14 cellular contexts compared by ENCODE assay signal in the genomic region with DNA sequence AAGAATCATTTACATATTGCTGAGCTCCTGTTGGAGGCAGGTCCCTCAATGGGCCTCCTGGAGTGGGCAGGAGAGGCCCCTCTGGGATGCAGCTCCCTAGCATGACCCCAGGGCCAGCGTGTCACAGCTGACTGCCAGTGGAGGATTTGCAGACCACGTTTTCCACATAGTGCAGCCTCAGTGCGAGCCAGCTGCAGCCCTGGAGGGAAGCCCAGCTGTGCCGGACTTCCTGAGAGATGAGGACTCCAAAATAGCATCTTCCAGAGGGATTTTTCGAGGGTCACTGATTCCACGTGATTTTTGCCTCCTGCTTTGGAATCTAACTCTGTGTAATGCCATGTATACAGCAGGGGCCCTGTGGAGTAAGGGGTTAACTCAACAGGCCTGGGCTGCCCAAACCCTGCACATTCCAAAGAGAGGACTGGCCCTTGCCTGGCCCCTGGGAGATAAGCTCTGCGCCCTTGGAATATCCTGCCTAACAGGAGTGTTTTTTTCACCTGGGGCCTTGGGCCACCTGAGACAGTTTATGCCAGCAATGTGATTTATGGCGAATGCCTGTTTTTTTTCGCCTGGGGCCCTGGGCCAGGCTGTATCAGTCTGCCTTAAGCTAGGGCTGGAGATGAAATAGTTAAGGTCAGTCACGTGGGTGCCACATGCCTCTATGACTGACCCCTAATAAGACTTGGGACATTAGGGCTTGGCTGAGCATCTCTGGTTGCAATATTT. TPM values are rescaled to one million over a fixed set of nuclear protein-coding genes. Genes with fewer than 3 reads are reported as not detected.
A peak's percentile ranks its signal among the peaks of the same experiment; 100 is the strongest.
DNase-seq lines count a peak whose midpoint lies in the region; ATAC-seq and TF ChIP-seq lines count a peak whose summit lies in the region.
"Had no signal": no experiment of that assay in that cellular context is flagged by ENCODE, and none has a peak within 500 bp of the region (broad histone marks: within the 10 kb centered on the region; RNA-seq: fewer than 3 reads in every experiment).

No MANE protein-coding gene starts in this region.

- CTCF ChIA-PET in naive thymus-derived CD4-positive, alpha-beta T cell (lab: Charles Lee): no interaction called here

- POLR2A ChIA-PET in naive thymus-derived CD4-positive, alpha-beta T cell (lab: Charles Lee): interaction anchor here (0.6 kb wide), 1 partner anchor 780 kb away, joined by 3 read pairs; no protein-coding TSS in a partner anchor

- TF ChIP-seq CTCF in progenitor cell of endocrine pancreas (IDR thresholded peaks at IDR 0.05; ENCODE audit: unreplicated experiment): no peak
- TF ChIP-seq CTCF in natural killer cell (IDR thresholded peaks at IDR 0.05): no peak

- intact Hi-C loops in left colon (cut with DNase I, micrococcal nuclease): no loop called here
- intact Hi-C loops in natural killer cell (cut with micrococcal nuclease): no loop called here
- intact Hi-C loops in naive thymus-derived CD4-positive, alpha-beta T cell (cut with micrococcal nuclease): no loop called here

- H3K4me3 ChIP-seq in H7 (ENCODE audit: insufficient read depth, low read depth, low read length): no peak overlapping the region
- H3K4me3 ChIP-seq in naive thymus-derived CD4-positive, alpha-beta T cell (ENCODE audit: low read length): no peak overlapping the region
- H3K4me3 ChIP-seq: stomach had no signal

- H3K27me3 Mint-ChIP-seq in progenitor cell of endocrine pancreas (peaks cover 6% of the 10 kb centered on the region), natural killer cell (ENCODE audit: low read depth in 2 of 2) (peaks cover 0 to 6% of the 10 kb centered on the region in 2 donors)
- peaks cover 11% of the 10 kb centered on the region for H3K27me3 Mint-ChIP-seq in stimulated activated naive CD8-positive, alpha-beta T cell treated with anti-CD3 and anti-CD28 coated beads, Interleukin-15, amount 100 ng/mL, for 72 hours
- peaks cover 0 to 19% (median 10%) of the 10 kb centered on the region in 5 donors for H3K27me3 Mint-ChIP-seq in naive thymus-derived CD4-positive, alpha-beta T cell

- ATAC-seq in left colon (no peak), natural killer cell (no peak)
- no peak for ATAC-seq in stimulated activated naive CD8-positive, alpha-beta T cell treated with anti-CD3 and anti-CD28 coated beads, Interleukin-15, amount 100 ng/mL, for 72 hours
- no peak for ATAC-seq in naive thymus-derived CD4-positive, alpha-beta T cell

- H3K9me3 Mint-ChIP-seq in progenitor cell of endocrine pancreas (ENCODE audit: low read depth): peaks cover 3% of the 10 kb centered on the region
- H3K9me3 Mint-ChIP-seq in natural killer cell: no peaks in the 10 kb centered on the region
- H3K9me3 Mint-ChIP-seq in stimulated activated naive CD8-positive, alpha-beta T cell treated with anti-CD3 and anti-CD28 coated beads, Interleukin-15, amount 100 ng/mL, for 72 hours: peaks cover 0 to 8% of the 10 kb centered on the region in 2 donors
- H3K9me3 Mint-ChIP-seq in naive thymus-derived CD4-positive, alpha-beta T cell: peaks cover 0 to 17% (median 6%) of the 10 kb centered on the region in 11 donors

- no peaks in the 10 kb centered on the region; the same call in 1 of the 2 replicates for H3K27me3 ChIP-seq in H7 (ENCODE audit: control insufficient read depth, insufficient read depth, low read length)
- H3K27me3 ChIP-seq in naive thymus-derived CD4-positive, alpha-beta T cell (ENCODE audit: control insufficient read depth in 2 of 2, insufficient read depth in 2 of 2, low read length in 2 of 2): no peaks in the 10 kb centered on the region

- peak; percentile 48 for DNase-seq in H7
- DNase-seq in ecto neural progenitor cell (ENCODE audit: low spot score): peak; percentile 76
- DNase-seq in left colon: peak; percentile 28 to 30
- no peak for DNase-seq in progenitor cell of endocrine pancreas (ENCODE audit: low spot score, unreplicated experiment)
- no peak for DNase-seq in NCI-H1048 (lab: John Stamatoyannopoulos, UW)
- DNase-seq in natural killer cell: no peak
- DNase-seq in stimulated activated naive CD8-positive, alpha-beta T cell treated with anti-CD3 and anti-CD28 coated beads, Interleukin-15, amount 100 ng/mL, for 72 hours: no peak
- no peak for DNase-seq in naive thymus-derived CD4-positive, alpha-beta T cell
- DNase-seq: activated naive CD4-positive, alpha-beta T cell treated with Interleukin-2 at 50 U/mL for 16 hours; kidney glomerular epithelial cell; MV-4-11; small intestine; stomach had no signal

- H3K27ac ChIP-seq in naive thymus-derived CD4-positive, alpha-beta T cell (ENCODE audit: low read depth, low read length): no peak overlapping the region
- H3K27ac ChIP-seq: VCaP had no signal

- H3K36me3 Mint-ChIP-seq in progenitor cell of endocrine pancreas (ENCODE audit: insufficient read depth) (no peaks in the 10 kb centered on the region), natural killer cell (no peaks in the 10 kb centered on the region)
- H3K36me3 Mint-ChIP-seq in naive thymus-derived CD4-positive, alpha-beta T cell: no peaks in the 10 kb centered on the region

- H3K4me1 Mint-ChIP-seq in progenitor cell of endocrine pancreas (ENCODE audit: low read depth) (peaks cover 19% of the 10 kb centered on the region), natural killer cell (peaks cover 0 to 5% of the 10 kb centered on the region in 2 donors)
- no peaks in the 10 kb centered on the region for H3K4me1 Mint-ChIP-seq in stimulated activated naive CD8-positive, alpha-beta T cell treated with anti-CD3 and anti-CD28 coated beads, Interleukin-15, amount 100 ng/mL, for 72 hours
- H3K4me1 Mint-ChIP-seq in naive thymus-derived CD4-positive, alpha-beta T cell: peaks cover 0 to 3% (median 0%) of the 10 kb centered on the region in 7 donors

- H3K4me1 ChIP-seq in naive thymus-derived CD4-positive, alpha-beta T cell (ENCODE audit: control insufficient read depth in 2 of 2, insufficient read depth in 2 of 2, low read length in 2 of 2): no peaks in the 10 kb centered on the region

- H3K27ac Mint-ChIP-seq in progenitor cell of endocrine pancreas: peak overlapping the region; percentile 73
- no peak overlapping the region for H3K27ac Mint-ChIP-seq in natural killer cell
- H3K27ac Mint-ChIP-seq in stimulated activated naive CD8-positive, alpha-beta T cell treated with anti-CD3 and anti-CD28 coated beads, Interleukin-15, amount 100 ng/mL, for 72 hours: no peak overlapping the region
- H3K27ac Mint-ChIP-seq in naive thymus-derived CD4-positive, alpha-beta T cell: no peak overlapping the region

- H3K9me3 ChIP-seq in naive thymus-derived CD4-positive, alpha-beta T cell (ENCODE audit: control insufficient read depth in 2 of 3, low read length in 3 of 3): no peaks in the 10 kb centered on the region
- H3K9me3 ChIP-seq: stomach had no signal

- no peaks in the 10 kb centered on the region for H3K36me3 ChIP-seq in H7 (replicated peaks; ENCODE audit: control insufficient read depth, insufficient read depth, low read length)
- no peaks in the 10 kb centered on the region for H3K36me3 ChIP-seq in naive thymus-derived CD4-positive, alpha-beta T cell (ENCODE audit: control insufficient read depth in 2 of 3, insufficient read depth in 3 of 3, low read length in 3 of 3)
- H3K36me3 ChIP-seq: stomach had no signal

- H3K4me3 Mint-ChIP-seq in progenitor cell of endocrine pancreas (ENCODE audit: low read depth) (no peak overlapping the region), natural killer cell (no peak overlapping the region)
- H3K4me3 Mint-ChIP-seq in stimulated activated naive CD8-positive, alpha-beta T cell treated with anti-CD3 and anti-CD28 coated beads, Interleukin-15, amount 100 ng/mL, for 72 hours: no peak overlapping the region
- no peak overlapping the region for H3K4me3 Mint-ChIP-seq in naive thymus-derived CD4-positive, alpha-beta T cell

RNA-seq across cellular contexts. Expression of gene RPS6KA4, which starts 47.4 kb away (rescaled TPM):
- total RNA-seq in H7 (2014; rRNA removed; shearing (Covaris generic)): 16.0 and 17.6 TPM in 2 replicates
- 10 to 100 TPM; 30.4 to 42.6 TPM for total RNA-seq in left colon
- total RNA-seq in progenitor cell of endocrine pancreas: 18.6 and 18.7 TPM in 2 replicates
- total RNA-seq in natural killer cell: 10 to 100 TPM; 27.6 to 36.0 (median 34.4) TPM
- total RNA-seq in naive thymus-derived CD4-positive, alpha-beta T cell: 10 to 100 TPM; 14.2 to 35.7 (median 27.9) TPM
- polyA plus RNA-seq in naive thymus-derived CD4-positive, alpha-beta T cell: 1 to 10 TPM; 4.6 to 7.7 TPM

Comparison
In these comparisons a context has a peak if more than half of its experiments do, and no peak if none do; other contexts are left out.
1. DNase-seq: peak in H7 (single experiment), ecto neural progenitor cell (single experiment) and left colon (2 of 2); none in progenitor cell of endocrine pancreas (single experiment), NCI-H1048 (single experiment), natural killer cell (single experiment), stimulated activated naive CD8-positive, alpha-beta T cell treated with anti-CD3 and anti-CD28 coated beads, Interleukin-15, amount 100 ng/mL, for 72 hours (0 of 2) and naive thymus-derived CD4-positive, alpha-beta T cell (0 of 9).